In the genomic region with DNA sequence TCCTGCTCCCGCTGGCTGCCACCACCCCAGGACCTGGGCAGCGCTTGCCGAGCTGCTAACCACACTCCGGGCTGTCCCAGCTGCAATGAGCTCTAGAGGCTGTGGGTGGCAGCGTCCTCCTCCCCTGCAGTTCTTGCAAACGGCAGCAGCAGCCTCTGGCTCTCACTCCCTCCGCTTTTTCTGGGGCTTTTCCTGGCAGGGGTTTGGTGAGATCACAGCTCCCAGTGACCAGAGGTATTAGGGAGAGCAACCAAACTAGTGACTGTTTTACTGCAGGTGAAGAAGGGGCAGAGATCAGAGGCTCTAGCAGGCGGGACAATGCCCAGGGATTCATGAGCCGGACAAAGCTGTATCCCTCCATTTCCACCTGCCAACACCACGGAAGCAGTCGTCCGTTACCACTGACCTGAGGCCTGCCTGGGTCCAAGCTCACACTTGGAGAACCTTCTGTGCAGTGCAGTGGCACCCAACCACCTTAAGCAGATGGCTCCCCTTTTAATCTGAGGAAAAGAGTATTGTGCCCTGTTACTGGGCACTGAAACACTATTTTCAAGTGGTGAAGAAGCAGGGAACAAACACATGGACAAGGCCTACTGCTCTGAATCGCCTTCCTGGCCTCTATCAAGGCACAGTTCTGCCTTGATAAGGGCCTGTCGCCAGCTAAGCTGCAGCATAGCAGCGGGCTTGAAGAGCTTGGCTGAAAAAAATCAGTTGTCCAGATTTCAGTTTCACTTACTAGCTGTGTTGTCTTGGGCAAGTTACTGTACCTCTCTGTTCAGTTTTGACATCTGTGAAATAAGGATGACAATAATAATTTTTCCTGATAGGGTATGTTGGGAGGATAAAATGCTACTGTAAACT, we compare ENCODE assay signal across 8 cellular contexts. TPM values are rescaled to one million over a fixed set of nuclear protein-coding genes. Genes with fewer than 3 reads are reported as not detected.
DNase-seq lines count a peak whose midpoint lies in the region; ATAC-seq and TF ChIP-seq lines count a peak whose summit lies in the region.

Gene F5 (minus strand): TSS at position 87 of the 861 bp plus-strand sequence. CDS start 95 bp downstream, outside the sequence.

- H4K20me1 ChIP-seq in smooth muscle cell (ENCODE audit: low read depth): no peaks in the 10 kb centered on the region

- peak; percentile 99 for ATAC-seq in GM18498 (IDR thresholded peaks at IDR 0.05; ENCODE audit: unreplicated experiment)
- ATAC-seq in HG02798 (IDR thresholded peaks at IDR 0.05; ENCODE audit: poor library complexity, unreplicated experiment): peak; percentile 93

- H3K27ac ChIP-seq in smooth muscle cell (ENCODE audit: low read depth): no peak within 1 kb of the TSS

- no peak within 1 kb of the TSS for H3K9ac ChIP-seq in smooth muscle cell (ENCODE audit: low read depth)

- in situ Hi-C loops in T47D (cut with HindIII; ENCODE audit: low pct_unique_long_range_greater_than_20kb, low sequenced_read_pairs): no loop called here

- H3K9me3 ChIP-seq in smooth muscle cell (replicated peaks; ENCODE audit: low read depth): no peaks in the 10 kb centered on the region

- TF ChIP-seq CTCF in WI38 (IDR thresholded peaks at IDR 0.05; ENCODE audit: low read depth, low read length): peak; percentile 24; the same call in 1 of the 2 replicates
- peak; percentile 37 for TF ChIP-seq CTCF in smooth muscle cell (IDR thresholded peaks at IDR 0.05; ENCODE audit: borderline replicate concordance, insufficient read depth, poor library complexity, severe bottlenecking)

- H3K79me2 ChIP-seq in smooth muscle cell (ENCODE audit: low read depth): no peaks in the 10 kb centered on the region

- H3K4me3 ChIP-seq in WI38 (ENCODE audit: low read depth, low read length): no peak within 1 kb of the TSS
- peak within 1 kb of the TSS; percentile 8 for H3K4me3 ChIP-seq in smooth muscle cell

- WGBS in smooth muscle cell (ENCODE audit: low lambda C conversion rate): 33% methylated on average over 15 of the region's 15 CpGs

- H3K4me2 ChIP-seq in smooth muscle cell: peak within 1 kb of the TSS; percentile 76

- no peaks in the 10 kb centered on the region for H3F3A ChIP-seq in smooth muscle cell (ENCODE audit: low read depth)

- H3K27me3 ChIP-seq in smooth muscle cell (ENCODE audit: low read depth): peaks cover 2% of the 10 kb centered on the region

- no peaks in the 10 kb centered on the region for H3K36me3 ChIP-seq in smooth muscle cell (ENCODE audit: low read depth)

- peak within 1 kb of the TSS; percentile 47 for H2AFZ ChIP-seq in smooth muscle cell (ENCODE audit: low read depth)

- peak; percentile 79 to 84 for DNase-seq in NCI-H2081 (lab: John Stamatoyannopoulos, UW)
- DNase-seq in T47D (ENCODE audit: low read depth in 1 of 2, low spot score in 1 of 2): peak; percentile 77 to 83
- DNase-seq in inferior parietal cortex (ENCODE audit: extremely low spot score): peak; percentile 63
- peak; percentile 18 for DNase-seq in smooth muscle cell (lab: John Stamatoyannopoulos, UW; ENCODE audit: unreplicated experiment)
- no peak for DNase-seq in cerebellar nuclear complex (lab: John Stamatoyannopoulos, UW)

- H3K4me1 ChIP-seq in smooth muscle cell (ENCODE audit: low read depth): no peaks in the 10 kb centered on the region

RNA-seq across cellular contexts. Expression of gene F5, which starts in this region (rescaled TPM):
- total RNA-seq in smooth muscle cell: 0.31 and 0.45 TPM in 2 replicates
- polyA plus RNA-seq in smooth muscle cell: 0.13 and 1.4 TPM in 2 replicates

Comparison
In these comparisons a context has a peak if more than half of its experiments do, and no peak if none do; other contexts are left out.
1. DNase-seq: peak in NCI-H2081 (2 of 2), T47D (2 of 2), inferior parietal cortex (single experiment) and smooth muscle cell (single experiment); none in cerebellar nuclear complex (0 of 2).